ENCODE assay signal across 1 cellular context in the genomic region with DNA sequence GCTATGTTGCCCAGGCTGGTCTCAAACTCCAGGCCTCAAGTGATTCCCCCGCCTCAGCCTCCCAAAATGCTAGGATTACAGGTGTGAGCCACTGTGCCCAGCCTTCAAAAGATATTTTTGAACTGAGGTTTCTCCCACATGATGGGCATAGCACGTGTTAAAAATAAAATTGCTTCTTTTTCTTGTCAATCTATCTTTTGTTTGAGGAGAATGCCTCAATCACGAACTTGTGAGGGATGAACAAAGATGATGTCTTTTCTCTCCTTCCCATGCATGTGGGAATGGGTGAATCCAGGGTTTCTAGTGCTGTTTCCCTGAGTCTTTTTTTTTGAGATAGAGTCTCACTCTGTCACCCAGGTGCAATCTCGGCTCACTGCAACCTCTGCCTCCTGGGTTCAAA.
TF ChIP-seq lines count a peak whose summit lies in the region.

No MANE protein-coding gene starts in this region.

TF ChIP-seq in K562, 482 proteins besides CTCF, POLR2A, EP300 and RAD21:
- TF ChIP-seq, protein P1, sequence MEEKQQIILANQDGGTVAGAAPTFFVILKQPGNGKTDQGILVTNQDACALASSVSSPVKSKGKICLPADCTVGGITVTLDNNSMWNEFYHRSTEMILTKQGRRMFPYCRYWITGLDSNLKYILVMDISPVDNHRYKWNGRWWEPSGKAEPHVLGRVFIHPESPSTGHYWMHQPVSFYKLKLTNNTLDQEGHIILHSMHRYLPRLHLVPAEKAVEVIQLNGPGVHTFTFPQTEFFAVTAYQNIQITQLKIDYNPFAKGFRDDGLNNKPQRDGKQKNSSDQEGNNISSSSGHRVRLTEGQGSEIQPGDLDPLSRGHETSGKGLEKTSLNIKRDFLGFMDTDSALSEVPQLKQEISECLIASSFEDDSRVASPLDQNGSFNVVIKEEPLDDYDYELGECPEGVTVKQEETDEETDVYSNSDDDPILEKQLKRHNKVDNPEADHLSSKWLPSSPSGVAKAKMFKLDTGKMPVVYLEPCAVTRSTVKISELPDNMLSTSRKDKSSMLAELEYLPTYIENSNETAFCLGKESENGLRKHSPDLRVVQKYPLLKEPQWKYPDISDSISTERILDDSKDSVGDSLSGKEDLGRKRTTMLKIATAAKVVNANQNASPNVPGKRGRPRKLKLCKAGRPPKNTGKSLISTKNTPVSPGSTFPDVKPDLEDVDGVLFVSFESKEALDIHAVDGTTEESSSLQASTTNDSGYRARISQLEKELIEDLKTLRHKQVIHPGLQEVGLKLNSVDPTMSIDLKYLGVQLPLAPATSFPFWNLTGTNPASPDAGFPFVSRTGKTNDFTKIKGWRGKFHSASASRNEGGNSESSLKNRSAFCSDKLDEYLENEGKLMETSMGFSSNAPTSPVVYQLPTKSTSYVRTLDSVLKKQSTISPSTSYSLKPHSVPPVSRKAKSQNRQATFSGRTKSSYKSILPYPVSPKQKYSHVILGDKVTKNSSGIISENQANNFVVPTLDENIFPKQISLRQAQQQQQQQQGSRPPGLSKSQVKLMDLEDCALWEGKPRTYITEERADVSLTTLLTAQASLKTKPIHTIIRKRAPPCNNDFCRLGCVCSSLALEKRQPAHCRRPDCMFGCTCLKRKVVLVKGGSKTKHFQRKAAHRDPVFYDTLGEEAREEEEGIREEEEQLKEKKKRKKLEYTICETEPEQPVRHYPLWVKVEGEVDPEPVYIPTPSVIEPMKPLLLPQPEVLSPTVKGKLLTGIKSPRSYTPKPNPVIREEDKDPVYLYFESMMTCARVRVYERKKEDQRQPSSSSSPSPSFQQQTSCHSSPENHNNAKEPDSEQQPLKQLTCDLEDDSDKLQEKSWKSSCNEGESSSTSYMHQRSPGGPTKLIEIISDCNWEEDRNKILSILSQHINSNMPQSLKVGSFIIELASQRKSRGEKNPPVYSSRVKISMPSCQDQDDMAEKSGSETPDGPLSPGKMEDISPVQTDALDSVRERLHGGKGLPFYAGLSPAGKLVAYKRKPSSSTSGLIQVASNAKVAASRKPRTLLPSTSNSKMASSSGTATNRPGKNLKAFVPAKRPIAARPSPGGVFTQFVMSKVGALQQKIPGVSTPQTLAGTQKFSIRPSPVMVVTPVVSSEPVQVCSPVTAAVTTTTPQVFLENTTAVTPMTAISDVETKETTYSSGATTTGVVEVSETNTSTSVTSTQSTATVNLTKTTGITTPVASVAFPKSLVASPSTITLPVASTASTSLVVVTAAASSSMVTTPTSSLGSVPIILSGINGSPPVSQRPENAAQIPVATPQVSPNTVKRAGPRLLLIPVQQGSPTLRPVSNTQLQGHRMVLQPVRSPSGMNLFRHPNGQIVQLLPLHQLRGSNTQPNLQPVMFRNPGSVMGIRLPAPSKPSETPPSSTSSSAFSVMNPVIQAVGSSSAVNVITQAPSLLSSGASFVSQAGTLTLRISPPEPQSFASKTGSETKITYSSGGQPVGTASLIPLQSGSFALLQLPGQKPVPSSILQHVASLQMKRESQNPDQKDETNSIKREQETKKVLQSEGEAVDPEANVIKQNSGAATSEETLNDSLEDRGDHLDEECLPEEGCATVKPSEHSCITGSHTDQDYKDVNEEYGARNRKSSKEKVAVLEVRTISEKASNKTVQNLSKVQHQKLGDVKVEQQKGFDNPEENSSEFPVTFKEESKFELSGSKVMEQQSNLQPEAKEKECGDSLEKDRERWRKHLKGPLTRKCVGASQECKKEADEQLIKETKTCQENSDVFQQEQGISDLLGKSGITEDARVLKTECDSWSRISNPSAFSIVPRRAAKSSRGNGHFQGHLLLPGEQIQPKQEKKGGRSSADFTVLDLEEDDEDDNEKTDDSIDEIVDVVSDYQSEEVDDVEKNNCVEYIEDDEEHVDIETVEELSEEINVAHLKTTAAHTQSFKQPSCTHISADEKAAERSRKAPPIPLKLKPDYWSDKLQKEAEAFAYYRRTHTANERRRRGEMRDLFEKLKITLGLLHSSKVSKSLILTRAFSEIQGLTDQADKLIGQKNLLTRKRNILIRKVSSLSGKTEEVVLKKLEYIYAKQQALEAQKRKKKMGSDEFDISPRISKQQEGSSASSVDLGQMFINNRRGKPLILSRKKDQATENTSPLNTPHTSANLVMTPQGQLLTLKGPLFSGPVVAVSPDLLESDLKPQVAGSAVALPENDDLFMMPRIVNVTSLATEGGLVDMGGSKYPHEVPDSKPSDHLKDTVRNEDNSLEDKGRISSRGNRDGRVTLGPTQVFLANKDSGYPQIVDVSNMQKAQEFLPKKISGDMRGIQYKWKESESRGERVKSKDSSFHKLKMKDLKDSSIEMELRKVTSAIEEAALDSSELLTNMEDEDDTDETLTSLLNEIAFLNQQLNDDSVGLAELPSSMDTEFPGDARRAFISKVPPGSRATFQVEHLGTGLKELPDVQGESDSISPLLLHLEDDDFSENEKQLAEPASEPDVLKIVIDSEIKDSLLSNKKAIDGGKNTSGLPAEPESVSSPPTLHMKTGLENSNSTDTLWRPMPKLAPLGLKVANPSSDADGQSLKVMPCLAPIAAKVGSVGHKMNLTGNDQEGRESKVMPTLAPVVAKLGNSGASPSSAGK (IDR thresholded peaks at IDR 0.05): 0 out of 2 replicates have a peak, but pooled peaks have one; percentile 19
- no peak for TF ChIP-seq FOS (IDR thresholded peaks at IDR 0.05; ENCODE audit: extremely low read depth, insufficient read length)
